In genomic region chr2:99395589-99396130, GRCh38 we compare ENCODE assay signal across 20 cellular contexts. TPM values are rescaled to one million over a fixed set of nuclear protein-coding genes. Genes with fewer than 3 reads are reported as not detected.
DNase-seq lines count a peak whose midpoint lies in the region; ATAC-seq and TF ChIP-seq lines count a peak whose summit lies in the region.
"Had no signal": no experiment of that assay in that cellular context is flagged by ENCODE, and none has a peak within 500 bp of the region (broad histone marks: within the 10 kb centered on the region; RNA-seq: fewer than 3 reads in every experiment).

No MANE protein-coding gene starts in this region.

- no peak overlapping the region for H2AFZ ChIP-seq in SK-N-SH (ENCODE audit: low read depth)
- H2AFZ ChIP-seq: neural progenitor cell had no signal

- H3K9me3 ChIP-seq in SK-N-SH (no peaks in the 10 kb centered on the region), mucosa of descending colon (no peaks in the 10 kb centered on the region), gastrocnemius medialis (no peaks in the 10 kb centered on the region)
- H3K9me3 ChIP-seq in CD4-positive, alpha-beta memory T cell (ENCODE audit: control insufficient read depth in 1 of 2, low read length in 2 of 2), result no peaks in the 10 kb centered on the region
- H3K9me3 ChIP-seq: body of pancreas, Caco-2, colonic mucosa, heart left ventricle had no signal

- H3K4me3 ChIP-seq in SK-N-SH (ENCODE audit: low read depth in 2 of 2, low read length in 1 of 2) (no peak overlapping the region), mucosa of descending colon (no peak overlapping the region), gastrocnemius medialis (no peak overlapping the region)
- H3K4me3 ChIP-seq in CD4-positive, alpha-beta memory T cell (ENCODE audit: low read length in 2 of 2), result no peak overlapping the region
- H3K4me3 ChIP-seq: body of pancreas, colonic mucosa, heart left ventricle, neural progenitor cell had no signal

- WGBS in SK-N-SH (ENCODE audit: low lambda C conversion rate), result 100% methylated on average over 3 of the region's 3 CpGs

- peaks cover 20% of the 10 kb centered on the region for H3F3A ChIP-seq in SK-N-SH (replicated peaks; ENCODE audit: insufficient read depth)

- H3K27ac ChIP-seq in SK-N-SH (ENCODE audit: low read depth in 2 of 2, low read length in 1 of 2) (no peak overlapping the region), gastrocnemius medialis (no peak overlapping the region)
- no peak overlapping the region for H3K27ac ChIP-seq in CD4-positive, alpha-beta memory T cell (ENCODE audit: low read depth, low read length)
- H3K27ac ChIP-seq: 22Rv1, body of pancreas, colonic mucosa, KMS-11, neural progenitor cell had no signal

- no peak overlapping the region for H3K9ac ChIP-seq in SK-N-SH
- H3K9ac ChIP-seq: KMS-11, neural progenitor cell had no signal

- TF ChIP-seq POLR2A in gastrocnemius medialis (IDR thresholded peaks at IDR 0.05), result no peak

- TF ChIP-seq CTCF in SK-N-SH (IDR thresholded peaks at IDR 0.05), result no peak
- no peak for TF ChIP-seq CTCF in mucosa of descending colon (IDR thresholded peaks at IDR 0.05)
- TF ChIP-seq CTCF in gastrocnemius medialis (IDR thresholded peaks at IDR 0.05 in 4 of 5, conservative IDR thresholded peaks at IDR 0.05 in 1 of 5), result no peak

- H3K9me3 Mint-ChIP-seq in CD4-positive, alpha-beta memory T cell, result no peaks in the 10 kb centered on the region
- H3K9me3 Mint-ChIP-seq in activated T-helper 17 cell treated with anti-CD3 and anti-CD28 coated beads, Interleukin-2, amount 50 U/mL, for 72 hours, result no peaks in the 10 kb centered on the region
- H3K9me3 Mint-ChIP-seq: neural progenitor cell had no signal

- no peak overlapping the region for H3K4me2 ChIP-seq in SK-N-SH
- H3K4me2 ChIP-seq: KMS-11, neural progenitor cell had no signal

- H3K36me3 ChIP-seq in SK-N-SH (replicated peaks in 1 of 2; ENCODE audit: control insufficient read depth in 1 of 2, insufficient read depth in 2 of 2, low read length in 1 of 2), result peaks cover 86 to 87% of the 10 kb centered on the region in 2 experiments
- peaks cover 69% of the 10 kb centered on the region for H3K36me3 ChIP-seq in CD4-positive, alpha-beta memory T cell (ENCODE audit: insufficient read depth, low read length)
- no peaks in the 10 kb centered on the region for H3K36me3 ChIP-seq in mucosa of descending colon (ENCODE audit: low read depth)
- peaks cover 0 to 85% of the 10 kb centered on the region in 2 donors for H3K36me3 ChIP-seq in gastrocnemius medialis

- TF ChIP-seq RAD21 in SK-N-SH (IDR thresholded peaks at IDR 0.05; ENCODE audit: low read length), result no peak

- H3K27me3 ChIP-seq in SK-N-SH (ENCODE audit: insufficient read depth) (no peaks in the 10 kb centered on the region), gastrocnemius medialis (no peaks in the 10 kb centered on the region)
- no peaks in the 10 kb centered on the region for H3K27me3 ChIP-seq in CD4-positive, alpha-beta memory T cell (ENCODE audit: insufficient read depth, low read length)
- H3K27me3 ChIP-seq: body of pancreas, colonic mucosa, heart left ventricle, neural progenitor cell had no signal

- CTCF ChIA-PET in SK-N-SH (lab: Yijun Ruan, JAX), result no interaction called here
- CTCF ChIA-PET in CD4-positive, alpha-beta memory T cell (lab: Charles Lee; ENCODE audit: partially characterized antibody), result no interaction called here

- H3K79me2 ChIP-seq in SK-N-SH (ENCODE audit: insufficient read depth), result peaks cover 6% of the 10 kb centered on the region; the same call in 1 of the 2 replicates

- no peaks in the 10 kb centered on the region for H3K9me2 ChIP-seq in SK-N-SH

- H4K20me1 ChIP-seq in SK-N-SH (ENCODE audit: insufficient read depth), result no peaks in the 10 kb centered on the region

- in situ Hi-C loops in gastrocnemius medialis (cut with MboI; ENCODE audit: low sequenced_read_pairs in 4 of 4), result no loop called here

- peaks cover 56 to 85% of the 10 kb centered on the region in 2 donors for H3K36me3 Mint-ChIP-seq in CD4-positive, alpha-beta memory T cell
- H3K36me3 Mint-ChIP-seq in activated T-helper 17 cell treated with anti-CD3 and anti-CD28 coated beads, Interleukin-2, amount 50 U/mL, for 72 hours (ENCODE audit: low read depth), result peaks cover 98% of the 10 kb centered on the region

- H3K4me1 Mint-ChIP-seq in CD4-positive, alpha-beta memory T cell, result peaks cover 0 to 2% (median 0%) of the 10 kb centered on the region in 4 donors
- H3K4me1 Mint-ChIP-seq in activated T-helper 17 cell treated with anti-CD3 and anti-CD28 coated beads, Interleukin-2, amount 50 U/mL, for 72 hours, result no peaks in the 10 kb centered on the region
- H3K4me1 Mint-ChIP-seq: neural progenitor cell had no signal

- no peak overlapping the region for H3K4me3 Mint-ChIP-seq in CD4-positive, alpha-beta memory T cell
- no peak overlapping the region for H3K4me3 Mint-ChIP-seq in activated T-helper 17 cell treated with anti-CD3 and anti-CD28 coated beads, Interleukin-2, amount 50 U/mL, for 72 hours
- H3K4me3 Mint-ChIP-seq: neural progenitor cell had no signal

- intact Hi-C loops in CD4-positive, alpha-beta memory T cell (cut with micrococcal nuclease), result no loop called here
- intact Hi-C loops in mucosa of descending colon (cut with DNase I, micrococcal nuclease) (no loop called here), gastrocnemius medialis (cut with DNase I; ENCODE audit: low total_unique reads) (no loop called here)

- peak overlapping the region; percentile 4 to 79 (median 43) for H3K27ac Mint-ChIP-seq in CD4-positive, alpha-beta memory T cell
- H3K27ac Mint-ChIP-seq in activated T-helper 17 cell treated with anti-CD3 and anti-CD28 coated beads, Interleukin-2, amount 50 U/mL, for 72 hours, result peak overlapping the region; percentile 71
- H3K27ac Mint-ChIP-seq: neural progenitor cell had no signal

- ATAC-seq in SK-N-SH treated with all-trans-retinoic acid at 6 μM for 48 hours (peak; percentile 11; the same call in 1 of the 3 replicates), mucosa of descending colon (peak; percentile 25), gastrocnemius medialis (no peak)
- ATAC-seq in activated T-helper 17 cell treated with anti-CD3 and anti-CD28 coated beads, Interleukin-2, amount 50 U/mL, for 72 hours (replicated peaks), result no peak
- ATAC-seq: body of pancreas, heart left ventricle had no signal

- TF ChIP-seq EP300 in SK-N-SH (IDR thresholded peaks at IDR 0.05; ENCODE audit: borderline replicate concordance in 1 of 2, low read depth in 1 of 2, low read length in 1 of 2), result no peak

- H3K27me3 Mint-ChIP-seq in CD4-positive, alpha-beta memory T cell, result no peaks in the 10 kb centered on the region
- no peaks in the 10 kb centered on the region for H3K27me3 Mint-ChIP-seq in activated T-helper 17 cell treated with anti-CD3 and anti-CD28 coated beads, Interleukin-2, amount 50 U/mL, for 72 hours

- POLR2A ChIA-PET in SK-N-SH (lab: Yijun Ruan, JAX), result no interaction called here
- POLR2A ChIA-PET in CD4-positive, alpha-beta memory T cell (lab: Charles Lee; ENCODE audit: partially characterized antibody), result no interaction called here

- H3K4me1 ChIP-seq in SK-N-SH (ENCODE audit: control insufficient read depth in 1 of 2, insufficient read depth in 2 of 2, low read depth in 1 of 2, low read length in 1 of 2) (peaks cover 0 to 28% of the 10 kb centered on the region in 2 experiments; a peak in 2 of 4 replicates), mucosa of descending colon (ENCODE audit: low read depth) (no peaks in the 10 kb centered on the region), gastrocnemius medialis (no peaks in the 10 kb centered on the region)
- no peaks in the 10 kb centered on the region for H3K4me1 ChIP-seq in CD4-positive, alpha-beta memory T cell (ENCODE audit: insufficient read depth, low read length)
- H3K4me1 ChIP-seq: Caco-2, colonic mucosa, neural progenitor cell had no signal

- DNase-seq in SK-N-SH (no peak), mucosa of descending colon (no peak), NCI-H69 (lab: John Stamatoyannopoulos, UW) (no peak), gastrocnemius medialis (no peak)
- no peak for DNase-seq in CD4-positive, alpha-beta memory T cell
- DNase-seq in activated CD4-positive, CD25-positive, alpha-beta regulatory T cell (lab: John Stamatoyannopoulos, UW), result no peak
- DNase-seq: AML-193, body of pancreas, Caco-2, colonic mucosa, heart left ventricle, MV-4-11, NCI-H2081 treated with DMSO at 0.1 percent for 48 hours, NCI-H510A, T1000 had no signal

TF ChIP-seq in SK-N-SH treated with all-trans-retinoic acid at 6 μM for 48 hours, 23 proteins besides CTCF, POLR2A, EP300 and RAD21 (continues in another document):
- no peak for TF ChIP-seq ZNF70 (CRISPR knock-in tag; IDR thresholded peaks at IDR 0.05)
- no peak for TF ChIP-seq TOX (CRISPR knock-in tag; IDR thresholded peaks at IDR 0.05; ENCODE audit: borderline replicate concordance)

TF ChIP-seq in SK-N-SH, 30 proteins besides CTCF, POLR2A, EP300 and RAD21:
- TF ChIP-seq IRF3 (IDR thresholded peaks at IDR 0.05; ENCODE audit: low read depth, low read length) (no peak), SIN3A (IDR thresholded peaks at IDR 0.05; ENCODE audit: borderline replicate concordance, low read depth, low read length) (no peak), ELF1 (IDR thresholded peaks at IDR 0.05) (no peak), GATA2 (CRISPR knock-in tag; IDR thresholded peaks at IDR 0.05) (no peak)

RNA-seq across cellular contexts. Expression of gene EIF5B, which starts 58.5 kb away (rescaled TPM):
- 8.7 and 9.8 TPM in 2 replicates for polyA plus RNA-seq in SK-N-SH (2012; rRNA removed)
- polyA plus RNA-seq in SK-N-SH (2012; cell fraction: cytosol; rRNA removed), result 12.8 and 14.0 TPM in 2 replicates
- polyA plus RNA-seq in SK-N-SH (2012; cell fraction: nucleus; rRNA removed), result 10.5 and 20.5 TPM in 2 replicates
- 10 to 100 TPM; 36.2 to 44.2 TPM for total RNA-seq in CD4-positive, alpha-beta memory T cell
- 10 to 100 TPM in 1 of 2 donors, 1 to 10 TPM in 1; 1.8 to 16.7 TPM for polyA plus RNA-seq in CD4-positive, alpha-beta memory T cell
- 10 to 100 TPM; 54.1 to 77.8 TPM for total RNA-seq in activated T-helper 17 cell treated with anti-CD3 and anti-CD28 coated beads, Interleukin-2, amount 50 U/mL, for 72 hours
- 10 to 100 TPM; 23.5 to 47.3 (median 30.1) TPM for total RNA-seq in mucosa of descending colon
- 10 to 100 TPM; 33.0 to 71.3 (median 50.7) TPM for total RNA-seq in gastrocnemius medialis

RNA-seq across cellular contexts. Expression of gene TXNDC9, which starts 59.5 kb away (rescaled TPM):
- 19.1 and 24.5 TPM in 2 replicates for polyA plus RNA-seq in SK-N-SH (2012; rRNA removed)
- polyA plus RNA-seq in SK-N-SH (2012; cell fraction: cytosol; rRNA removed), result 28.7 and 33.8 TPM in 2 replicates
- 9.8 and 21.2 TPM in 2 replicates for polyA plus RNA-seq in SK-N-SH (2012; cell fraction: nucleus; rRNA removed)
- total RNA-seq in CD4-positive, alpha-beta memory T cell, result 10 to 100 TPM; 24.7 to 31.1 TPM
- 10 to 100 TPM; 56.3 to 63.0 TPM for polyA plus RNA-seq in CD4-positive, alpha-beta memory T cell
- 10 to 100 TPM; 18.6 to 26.8 TPM for total RNA-seq in activated T-helper 17 cell treated with anti-CD3 and anti-CD28 coated beads, Interleukin-2, amount 50 U/mL, for 72 hours
- total RNA-seq in mucosa of descending colon (10 to 100 TPM; 21.5 to 26.5 (median 25.2) TPM), gastrocnemius medialis (10 to 100 TPM; 23.3 to 32.4 (median 29.7) TPM)

Comparison
In these comparisons a context has a peak if more than half of its experiments do, and no peak if none do; other contexts are left out.
1. ATAC-seq: peak in SK-N-SH treated with all-trans-retinoic acid at 6 μM for 48 hours (single experiment) and mucosa of descending colon (single experiment); none in activated T-helper 17 cell treated with anti-CD3 and anti-CD28 coated beads, Interleukin-2, amount 50 U/mL, for 72 hours (single experiment) and gastrocnemius medialis (0 of 2).